11 cellular contexts compared by ENCODE assay signal in the genomic region with DNA sequence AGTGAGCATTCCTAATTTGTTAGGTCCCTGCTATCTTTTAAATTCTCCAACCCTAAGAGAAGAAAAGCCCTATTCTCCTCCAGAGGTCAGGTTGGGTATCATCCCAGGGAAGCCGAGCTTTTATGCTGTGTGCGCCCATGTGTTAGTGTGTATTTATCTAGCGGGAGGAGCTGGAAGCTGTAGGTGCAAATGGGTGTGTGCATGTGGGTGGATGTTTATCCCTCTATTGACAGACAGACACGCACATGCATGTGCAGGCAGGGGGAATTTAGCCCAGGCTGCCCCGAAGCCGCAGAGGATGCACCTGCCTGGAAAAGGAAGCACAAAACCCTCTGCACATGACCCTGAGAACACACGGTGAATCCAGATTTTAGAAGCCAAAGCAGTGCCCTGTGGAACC.
"Had no signal": no experiment of that assay in that cellular context is flagged by ENCODE, and none has a peak within 500 bp of the region (broad histone marks: within the 10 kb centered on the region; RNA-seq: fewer than 3 reads in every experiment).

No MANE protein-coding gene starts in this region.

- H3K4me1 Mint-ChIP-seq: activated naive CD4-positive, alpha-beta T cell treated with anti-CD3 and anti-CD28 coated beads, Interleukin-2, amount 50 U/mL, for 24 hours; naive thymus-derived CD4-positive, alpha-beta T cell; stimulated activated naive B cell treated with anti-CD40 and anti-IgM and Interleukin-4, amounts not matched to agents 10 μg/mL and 1 μg/mL and 100 μg/mL, for 72 hours had no signal

- H3K9me3 Mint-ChIP-seq: activated naive CD4-positive, alpha-beta T cell treated with anti-CD3 and anti-CD28 coated beads, Interleukin-2, amount 50 U/mL, for 24 hours had no signal

- H3K27me3 Mint-ChIP-seq: activated naive CD4-positive, alpha-beta T cell treated with anti-CD3 and anti-CD28 coated beads, Interleukin-2, amount 50 U/mL, for 24 hours; stimulated activated naive B cell treated with anti-CD40 and anti-IgM and Interleukin-4, amounts not matched to agents 10 μg/mL and 1 μg/mL and 100 μg/mL, for 72 hours had no signal

- DNase-seq: activated CD4-positive, alpha-beta T cell treated with anti-CD3 and anti-CD28 coated beads for 1 hour; activated gamma-delta T cell; effector CD8-positive, alpha-beta T cell; esophagus squamous epithelium; left cardiac atrium; mesendoderm; naive thymus-derived CD4-positive, alpha-beta T cell; sigmoid colon; stimulated activated naive B cell treated with anti-CD40 and anti-IgM and Interleukin-4, amounts not matched to agents 10 μg/mL and 1 μg/mL and 100 μg/mL, for 72 hours; WERI-Rb-1 had no signal

- H3K4me3 Mint-ChIP-seq: activated naive CD4-positive, alpha-beta T cell treated with anti-CD3 and anti-CD28 coated beads, Interleukin-2, amount 50 U/mL, for 24 hours; naive thymus-derived CD4-positive, alpha-beta T cell; stimulated activated naive B cell treated with anti-CD40 and anti-IgM and Interleukin-4, amounts not matched to agents 10 μg/mL and 1 μg/mL and 100 μg/mL, for 72 hours had no signal

- H3K36me3 Mint-ChIP-seq: activated naive CD4-positive, alpha-beta T cell treated with anti-CD3 and anti-CD28 coated beads, Interleukin-2, amount 50 U/mL, for 24 hours; naive thymus-derived CD4-positive, alpha-beta T cell; stimulated activated naive B cell treated with anti-CD40 and anti-IgM and Interleukin-4, amounts not matched to agents 10 μg/mL and 1 μg/mL and 100 μg/mL, for 72 hours had no signal

- H3K27ac Mint-ChIP-seq: activated naive CD4-positive, alpha-beta T cell treated with anti-CD3 and anti-CD28 coated beads, Interleukin-2, amount 50 U/mL, for 24 hours; naive thymus-derived CD4-positive, alpha-beta T cell; stimulated activated naive B cell treated with anti-CD40 and anti-IgM and Interleukin-4, amounts not matched to agents 10 μg/mL and 1 μg/mL and 100 μg/mL, for 72 hours had no signal
